In the genomic region with DNA sequence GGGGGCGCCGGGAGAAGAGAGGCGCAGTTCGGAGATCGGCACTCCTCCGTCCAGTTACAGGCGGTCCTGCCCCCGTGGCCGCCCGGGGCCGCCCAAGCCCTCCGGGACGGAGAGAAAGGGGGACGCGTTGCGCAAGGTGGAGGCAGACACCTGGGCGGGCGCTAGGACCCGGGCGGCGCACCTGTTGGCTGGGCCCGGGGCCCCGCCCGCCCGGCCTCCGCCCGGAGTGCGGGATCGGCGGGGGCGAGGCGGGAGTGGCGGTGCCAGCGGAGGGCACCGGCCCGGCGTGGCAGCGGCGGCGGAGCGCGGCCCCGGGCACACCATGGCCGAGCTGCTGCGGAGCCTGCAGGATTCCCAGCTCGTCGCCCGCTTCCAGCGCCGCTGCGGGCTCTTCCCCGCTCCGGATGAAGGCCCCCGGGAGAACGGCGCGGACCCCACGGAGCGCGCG, we compare ENCODE assay signal across 8 cellular contexts. TPM values are rescaled to one million over a fixed set of nuclear protein-coding genes. Genes with fewer than 3 reads are reported as not detected.
DNase-seq lines count a peak whose midpoint lies in the region; ATAC-seq and TF ChIP-seq lines count a peak whose summit lies in the region.

A gene with protein sequence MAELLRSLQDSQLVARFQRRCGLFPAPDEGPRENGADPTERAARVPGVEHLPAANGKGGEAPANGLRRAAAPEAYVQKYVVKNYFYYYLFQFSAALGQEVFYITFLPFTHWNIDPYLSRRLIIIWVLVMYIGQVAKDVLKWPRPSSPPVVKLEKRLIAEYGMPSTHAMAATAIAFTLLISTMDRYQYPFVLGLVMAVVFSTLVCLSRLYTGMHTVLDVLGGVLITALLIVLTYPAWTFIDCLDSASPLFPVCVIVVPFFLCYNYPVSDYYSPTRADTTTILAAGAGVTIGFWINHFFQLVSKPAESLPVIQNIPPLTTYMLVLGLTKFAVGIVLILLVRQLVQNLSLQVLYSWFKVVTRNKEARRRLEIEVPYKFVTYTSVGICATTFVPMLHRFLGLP (plus strand): TSS at position 263 of the 448 bp plus-strand sequence. CDS start 60 bp downstream, at position 323.

- peaks cover 23% of the 10 kb centered on the region for H3K27me3 Mint-ChIP-seq in Caco-2 (ENCODE audit: insufficient read depth, unreplicated experiment)
- peaks cover 44% of the 10 kb centered on the region for H3K27me3 Mint-ChIP-seq in activated naive CD4-positive, alpha-beta T cell treated with anti-CD3 and anti-CD28 coated beads, Interleukin-2, amount 10 ng/mL, durations not matched to agents 7 days and 5 days

- TF ChIP-seq POLR2A in spleen (IDR thresholded peaks at IDR 0.05), result no peak

- H3K4me1 ChIP-seq in Caco-2, result peaks cover 3% of the 10 kb centered on the region; the same call in 1 of the 2 replicates
- H3K4me1 ChIP-seq in iPS DF 6.9 (ENCODE audit: control insufficient read depth, insufficient read depth, low read length), result 0 out of 2 replicates have a peak, but pooled peaks cover 2% of the 10 kb centered on the region
- peaks cover 0 to 34% (median 22%) of the 10 kb centered on the region in 6 donors for H3K4me1 ChIP-seq in spleen

- H3K27me3 ChIP-seq in Caco-2 (replicated peaks; ENCODE audit: control insufficient read depth, insufficient read depth, low read length), result peaks cover 5% of the 10 kb centered on the region; the same call in 1 of the 2 replicates
- H3K27me3 ChIP-seq in iPS DF 6.9 (ENCODE audit: control insufficient read depth, insufficient read depth, low read length), result peaks cover 67% of the 10 kb centered on the region
- H3K27me3 ChIP-seq in spleen (replicated peaks in 1 of 7), result peaks cover 0 to 62% (median 27%) of the 10 kb centered on the region in 7 donors

- H3K9me3 Mint-ChIP-seq in Caco-2 (ENCODE audit: unreplicated experiment), result no peaks in the 10 kb centered on the region
- H3K9me3 Mint-ChIP-seq in activated naive CD4-positive, alpha-beta T cell treated with anti-CD3 and anti-CD28 coated beads, Interleukin-2, amount 10 ng/mL, durations not matched to agents 7 days and 5 days, result no peaks in the 10 kb centered on the region

- H3K4me1 Mint-ChIP-seq in Caco-2 (ENCODE audit: low read depth, unreplicated experiment), result peaks cover 12% of the 10 kb centered on the region
- H3K4me1 Mint-ChIP-seq in activated naive CD4-positive, alpha-beta T cell treated with anti-CD3 and anti-CD28 coated beads, Interleukin-2, amount 10 ng/mL, durations not matched to agents 7 days and 5 days, result peaks cover 26% of the 10 kb centered on the region

- no peak within 1 kb of the TSS for H3K27ac Mint-ChIP-seq in Caco-2 (ENCODE audit: unreplicated experiment)
- H3K27ac Mint-ChIP-seq in activated naive CD4-positive, alpha-beta T cell treated with anti-CD3 and anti-CD28 coated beads, Interleukin-2, amount 10 ng/mL, durations not matched to agents 7 days and 5 days, result no peak within 1 kb of the TSS

- CTCF ChIA-PET in Caco-2 (lab: Charles Lee), result no interaction called here
- CTCF ChIA-PET in activated naive CD4-positive, alpha-beta T cell treated with anti-CD3 and anti-CD28 coated beads, Interleukin-2, amount 10 ng/mL, durations not matched to agents 7 days and 5 days (lab: Charles Lee), result interaction anchor here (0.6 kb wide), 1 partner anchor 106 kb away, joined by 3 read pairs; no protein-coding TSS in a partner anchor

- POLR2A ChIA-PET in Caco-2 (lab: Charles Lee), result no interaction called here

- DNase-seq in Caco-2, result peak in 1 of 2 experiments; percentile 50
- DNase-seq in GM20000 (ENCODE audit: low spot score), result peak; percentile 71
- peak; percentile 56 for DNase-seq in HT-29 (ENCODE audit: low spot score)
- no peak for DNase-seq in activated naive CD4-positive, alpha-beta T cell treated with anti-CD3 and anti-CD28 coated beads, Interleukin-2, amount 10 ng/mL, durations not matched to agents 7 days and 5 days
- DNase-seq in iPS DF 6.9 (ENCODE audit: low read depth, low spot score), result no peak
- DNase-seq in spleen, result peak; percentile 80
- no peak for DNase-seq in midbrain (lab: John Stamatoyannopoulos, UW)

- H3K9me3 ChIP-seq in Caco-2, result no peaks in the 10 kb centered on the region
- H3K9me3 ChIP-seq in iPS DF 6.9 (ENCODE audit: control insufficient read depth, insufficient read depth, low read length), result no peaks in the 10 kb centered on the region
- no peaks in the 10 kb centered on the region for H3K9me3 ChIP-seq in spleen

- H3K4me3 Mint-ChIP-seq in Caco-2 (ENCODE audit: unreplicated experiment), result peak within 1 kb of the TSS; percentile 84
- peak within 1 kb of the TSS; percentile 70 for H3K4me3 Mint-ChIP-seq in activated naive CD4-positive, alpha-beta T cell treated with anti-CD3 and anti-CD28 coated beads, Interleukin-2, amount 10 ng/mL, durations not matched to agents 7 days and 5 days

- H3K36me3 Mint-ChIP-seq in Caco-2 (ENCODE audit: insufficient read depth, unreplicated experiment), result no peaks in the 10 kb centered on the region
- no peaks in the 10 kb centered on the region for H3K36me3 Mint-ChIP-seq in activated naive CD4-positive, alpha-beta T cell treated with anti-CD3 and anti-CD28 coated beads, Interleukin-2, amount 10 ng/mL, durations not matched to agents 7 days and 5 days

- H3K27ac ChIP-seq in iPS DF 6.9 (ENCODE audit: low read length) (no peak within 1 kb of the TSS), spleen (peak within 1 kb of the TSS in 5 of 8 donors; percentile 15 to 57 (median 40))

- ATAC-seq in GM18520 (IDR thresholded peaks at IDR 0.05; ENCODE audit: unreplicated experiment), result no peak

- no CpG with 5 or more reads among the region's 61 CpGs for WGBS in iPS DF 6.9 (ENCODE audit: insufficient coverage, insufficient read length)
- 1 to 2% (median 2%) methylated on average over 21 to 61 of the region's 61 CpGs for WGBS in spleen, 5 donors

- no TSS peak for BruUV-seq in Caco-2 (replicated peaks; lab: Mats Ljungman, UMichigan)

- TF ChIP-seq CTCF in Caco-2 (IDR thresholded peaks at IDR 0.05; ENCODE audit: insufficient read depth in 1 of 2, low read depth in 1 of 2, low read length in 1 of 2, severe bottlenecking in 1 of 2, unreplicated experiment in 1 of 2), result no peak
- TF ChIP-seq CTCF in GM20000 (IDR thresholded peaks at IDR 0.05; ENCODE audit: extremely low read depth, missing control alignments), result no peak
- TF ChIP-seq CTCF in spleen (IDR thresholded peaks at IDR 0.05 in 8 of 11, conservative IDR thresholded peaks at IDR 0.05 in 3 of 11), result no peak

- H3K36me3 ChIP-seq in Caco-2 (ENCODE audit: control insufficient read depth, insufficient read depth, low read length) (no peaks in the 10 kb centered on the region), iPS DF 6.9 (ENCODE audit: control insufficient read depth, insufficient read depth, low read length) (no peaks in the 10 kb centered on the region), spleen (no peaks in the 10 kb centered on the region)

- intact Hi-C loops in Caco-2 (cut with micrococcal nuclease; ENCODE audit: unreplicated experiment) (loop anchor here (2.0 kb wide), 1 partner anchor 106 kb away; no protein-coding TSS in a partner anchor), spleen (cut with DNase I; ENCODE audit: low total_unique reads) (no loop called here)

- H3K4me3 ChIP-seq in Caco-2 (ENCODE audit: low read depth, low read length) (peak within 1 kb of the TSS; percentile 41), iPS DF 6.9 (ENCODE audit: low read length) (peak within 1 kb of the TSS; percentile 65; the same call in 1 of the 2 replicates), spleen (peak within 1 kb of the TSS; percentile 31 to 78 (median 51))

RNA-seq across cellular contexts. Expression of the gene that starts here (rescaled TPM):
- total RNA-seq in Caco-2 (2022) (not detected in 2 replicates), spleen (1 to 10 TPM; 1.6 to 3.1 (median 2.0) TPM)
- total RNA-seq in HT-29 (2014; rRNA removed; shearing (Covaris generic)), result 16.9 and 23.6 TPM in 2 replicates
- polyA plus RNA-seq in spleen, result under 1 TPM; 0.13 to 0.67 (median 0.27) TPM

Comparison
In these comparisons a context has a peak if more than half of its experiments do, and no peak if none do; other contexts are left out.
1. DNase-seq: peak in GM20000 (single experiment), HT-29 (single experiment) and spleen (single experiment); none in activated naive CD4-positive, alpha-beta T cell treated with anti-CD3 and anti-CD28 coated beads, Interleukin-2, amount 10 ng/mL, durations not matched to agents 7 days and 5 days (single experiment), iPS DF 6.9 (single experiment) and midbrain (single experiment).
2. Peak in every context shown above with its lines, with median percentiles within 50 percentile points of each other: H3K4me3 ChIP-seq.